In the genomic region with DNA sequence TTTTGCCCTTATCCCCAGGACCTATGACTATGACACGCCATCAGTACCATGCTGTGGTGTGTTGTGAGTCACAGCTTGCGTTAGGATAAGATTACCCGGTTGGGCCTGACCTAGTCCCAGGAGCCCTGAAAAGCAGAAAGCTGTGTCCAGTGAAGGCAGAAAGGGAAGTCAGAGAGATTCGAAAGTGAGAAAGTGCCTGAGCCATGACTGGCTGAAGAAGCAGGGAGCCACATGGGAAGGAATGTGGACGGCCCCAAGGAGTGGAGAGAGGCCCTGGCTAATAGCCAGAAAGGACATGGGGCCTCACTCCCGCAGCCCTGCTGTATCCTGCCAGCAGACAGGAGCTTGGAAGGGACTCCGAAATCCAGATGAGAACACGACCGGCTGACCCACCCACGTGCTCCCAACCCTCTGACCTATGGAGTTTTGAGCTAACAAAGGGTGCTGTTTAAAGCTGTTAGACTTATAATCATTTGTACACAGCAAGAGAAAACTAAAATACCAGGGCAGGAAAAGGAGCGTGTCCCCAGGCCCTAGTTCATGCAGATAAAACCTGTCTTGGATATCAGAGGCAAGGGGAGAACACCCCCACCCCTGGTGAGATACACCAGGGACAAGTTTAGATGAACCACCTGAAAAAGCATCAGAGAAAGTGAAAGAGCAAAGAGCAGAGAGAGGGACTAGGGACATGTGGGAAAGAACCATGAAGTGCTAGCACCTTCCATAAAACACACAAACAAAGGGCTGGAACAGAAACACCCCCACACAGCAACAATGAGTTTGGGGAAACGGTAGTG, we compare ENCODE assay signal across 9 cellular contexts.
DNase-seq lines count a peak whose midpoint lies in the region; ATAC-seq, FAIRE-seq and TF ChIP-seq lines count a peak whose summit lies in the region.
"Had no signal": no experiment of that assay in that cellular context is flagged by ENCODE, and none has a peak within 500 bp of the region (broad histone marks: within the 10 kb centered on the region; RNA-seq: fewer than 3 reads in every experiment).

No MANE protein-coding gene starts in this region.

- H3K27ac Mint-ChIP-seq in astrocyte (ENCODE audit: unreplicated experiment), result peak overlapping the region; percentile 98
- H3K27ac Mint-ChIP-seq: activated naive CD4-positive, alpha-beta T cell treated with anti-CD3 and anti-CD28 coated beads, Interleukin-2, amount 50 U/mL, for 24 hours had no signal

- H3K27ac ChIP-seq in astrocyte (ENCODE audit: low read depth, low read length) (peak overlapping the region; percentile 81), stomach (peak overlapping the region; percentile 80 to 90 (median 84))

- ATAC-seq in HG03095 (IDR thresholded peaks at IDR 0.05; ENCODE audit: unreplicated experiment), result peak; percentile 68

- peak overlapping the region; percentile 61 for H3K4me2 ChIP-seq in astrocyte (ENCODE audit: low read length)

- H3K36me3 Mint-ChIP-seq in astrocyte (ENCODE audit: low read depth, unreplicated experiment), result peaks cover 4% of the 10 kb centered on the region

- H3K27me3 ChIP-seq in astrocyte (ENCODE audit: insufficient read depth, low read length), result no peaks in the 10 kb centered on the region
- no peaks in the 10 kb centered on the region for H3K27me3 ChIP-seq in stomach

- no peaks in the 10 kb centered on the region for H3K27me3 Mint-ChIP-seq in astrocyte (ENCODE audit: low read depth, unreplicated experiment)
- H3K27me3 Mint-ChIP-seq: activated naive CD4-positive, alpha-beta T cell treated with anti-CD3 and anti-CD28 coated beads, Interleukin-2, amount 50 U/mL, for 24 hours had no signal

- peaks cover 5% of the 10 kb centered on the region for H3K9me3 Mint-ChIP-seq in astrocyte (ENCODE audit: unreplicated experiment)
- H3K9me3 Mint-ChIP-seq: activated naive CD4-positive, alpha-beta T cell treated with anti-CD3 and anti-CD28 coated beads, Interleukin-2, amount 50 U/mL, for 24 hours had no signal

- TF ChIP-seq EP300 in stomach (IDR thresholded peaks at IDR 0.05), result no peak

- no peaks in the 10 kb centered on the region for H3K79me2 ChIP-seq in astrocyte (ENCODE audit: insufficient read depth, low read length)

- no peak for TF ChIP-seq POLR2A in stomach (IDR thresholded peaks at IDR 0.05)

- WGBS in stomach, 5 donors, result 19 to 34% (median 22%) methylated on average over 12 of the region's 12 CpGs

- H3K9me3 ChIP-seq in astrocyte (ENCODE audit: insufficient read depth, low read depth, low read length) (no peaks in the 10 kb centered on the region), stomach (no peaks in the 10 kb centered on the region)

- H3K4me1 ChIP-seq in astrocyte (ENCODE audit: insufficient read depth, low read length) (peaks cover 22% of the 10 kb centered on the region), stomach (peaks cover 22 to 38% (median 36%) of the 10 kb centered on the region in 4 donors)

- H3K9ac ChIP-seq in astrocyte (ENCODE audit: low read length), result peak overlapping the region; percentile 68

- peaks cover 28% of the 10 kb centered on the region for H3K4me1 Mint-ChIP-seq in astrocyte (ENCODE audit: low read depth, unreplicated experiment)

- intact Hi-C loops in stomach (cut with DNase I; ENCODE audit: low total_unique reads), result no loop called here

- FAIRE-seq in astrocyte (lab: Jason Lieb, UNC), result no peak

- H3K4me3 ChIP-seq in astrocyte (ENCODE audit: insufficient read depth, low read depth, low read length), result no peak overlapping the region
- H3K4me3 ChIP-seq in stomach, result no peak overlapping the region

- DNase-seq in AG09319 (ENCODE audit: extremely low read depth, low read depth) (peak; percentile 31), astrocyte (ENCODE audit: low read depth) (peak; percentile 89), islet precursor cell (peak; percentile 80), stomach (peak; percentile 67), NCI-H748 (lab: John Stamatoyannopoulos, UW; ENCODE audit: unreplicated experiment) (no peak), SKM-1 treated with dmso at 0.1 percent for 144 hours (lab: John Stamatoyannopoulos, UW; ENCODE audit: unreplicated experiment) (no peak), NCI-H2171 (lab: John Stamatoyannopoulos, UW) (no peak)

- H4K20me1 ChIP-seq in astrocyte (ENCODE audit: insufficient read depth, low read length), result no peaks in the 10 kb centered on the region

- no peak overlapping the region for H3K4me3 Mint-ChIP-seq in astrocyte (ENCODE audit: unreplicated experiment)
- H3K4me3 Mint-ChIP-seq: activated naive CD4-positive, alpha-beta T cell treated with anti-CD3 and anti-CD28 coated beads, Interleukin-2, amount 50 U/mL, for 24 hours had no signal

- TF ChIP-seq CTCF in AG09319 (IDR thresholded peaks at IDR 0.05; ENCODE audit: low read depth, low read length), result no peak
- no peak for TF ChIP-seq CTCF in astrocyte (IDR thresholded peaks at IDR 0.05; ENCODE audit: insufficient read depth, low read depth, low read length)
- no peak for TF ChIP-seq CTCF in stomach (IDR thresholded peaks at IDR 0.05)

- no peaks in the 10 kb centered on the region for H3K36me3 ChIP-seq in astrocyte (ENCODE audit: insufficient read depth, low read length)
- no peaks in the 10 kb centered on the region for H3K36me3 ChIP-seq in stomach

- peak overlapping the region; percentile 20 for H2AFZ ChIP-seq in astrocyte (ENCODE audit: low read depth, low read length)

Comparison
In these comparisons a context has a peak if more than half of its experiments do, and no peak if none do; other contexts are left out.
1. DNase-seq: peak in AG09319 (single experiment), astrocyte (single experiment), islet precursor cell (single experiment) and stomach (single experiment); none in NCI-H748 (single experiment), SKM-1 treated with dmso at 0.1 percent for 144 hours (single experiment) and NCI-H2171 (single experiment).